Comparison of ENCODE assay signal across 9 cellular contexts in genomic region chrX:108312938-108313337, GRCh38.
A peak's percentile ranks its signal among the peaks of the same experiment; 100 is the strongest.
DNase-seq lines count a peak whose midpoint lies in the region; ATAC-seq and TF ChIP-seq lines count a peak whose summit lies in the region.
"Had no signal": no experiment of that assay in that cellular context is flagged by ENCODE, and none has a peak within 500 bp of the region (broad histone marks: within the 10 kb centered on the region; RNA-seq: fewer than 3 reads in every experiment).

No MANE protein-coding gene starts in this region.

- no peak overlapping the region for H3K4me3 ChIP-seq in cardiac fibroblast (replicated peaks in 1 of 2; ENCODE audit: low read depth in 2 of 2, low read length in 2 of 2)

- DNase-seq in DMS153 (lab: John Stamatoyannopoulos, UW) = peak; percentile 57
- peak; percentile 49 for DNase-seq in NCI-H1105 treated with DMSO at 0.1 percent for 48 hours (lab: John Stamatoyannopoulos, UW)
- peak; percentile 54 to 57 for DNase-seq in cardiac fibroblast (ENCODE audit: low read depth in 2 of 2)
- DNase-seq in medulla oblongata (ENCODE audit: extremely low spot score) = peak; percentile 53
- DNase-seq in NCI-H1694 (lab: John Stamatoyannopoulos, UW) = no peak
- DNase-seq: activated CD4-positive, CD25-positive, alpha-beta regulatory T cell had no signal

- no peak for TF ChIP-seq CTCF in cardiac fibroblast (IDR thresholded peaks at IDR 0.05; ENCODE audit: low read depth, low read length)

- ATAC-seq in HG02938 (IDR thresholded peaks at IDR 0.05; ENCODE audit: unreplicated experiment) = no peak
- ATAC-seq in GM21526 (IDR thresholded peaks at IDR 0.05; ENCODE audit: low FRiP score, unreplicated experiment) = no peak
- ATAC-seq in GM21381 (IDR thresholded peaks at IDR 0.05; ENCODE audit: unreplicated experiment) = no peak
